ENCODE assay signal across 24 cellular contexts in genomic region chr10:52477305-52477704, GRCh38.
"Had no signal": no experiment of that assay in that cellular context is flagged by ENCODE, and none has a peak within 500 bp of the region (broad histone marks: within the 10 kb centered on the region; RNA-seq: fewer than 3 reads in every experiment).

No MANE protein-coding gene starts in this region.

- ATAC-seq: activated naive CD4-positive, alpha-beta T cell treated with anti-CD3 and anti-CD28 coated beads, Interleukin-2, amount 50 U/mL, for 72 hours; activated naive CD8-positive, alpha-beta T cell treated with anti-CD3 and anti-CD28 coated beads, Interleukin-2, amount 50 U/mL, for 24 hours; activated T-cell treated with anti-CD3 and anti-CD28 coated beads, Interleukin-2, amount 50 U/mL, for 4 hours; Right ventricle myocardium inferior; T-cell had no signal

- H3K36me3 ChIP-seq: MG63 had no signal

- H3K4me3 ChIP-seq: MG63, SK-N-MC had no signal

- DNase-seq: activated B cell treated with CpG ODN at 0.5 μM for 24 hours; activated CD4-positive, alpha-beta memory T cell treated with anti-CD3 and anti-CD28 coated beads for 36 hours; activated CD4-positive, alpha-beta T cell treated with anti-CD3 and anti-CD28 coated beads for 1 hour; activated CD4-positive, alpha-beta T cell treated with anti-CD3 and anti-CD28 coated beads, Interleukin-2, amount 10 ng/mL, durations not matched to agents 7 days and 5 days; activated CD8-positive, alpha-beta memory T cell treated with anti-CD3 and anti-CD28 coated beads for 24 hours; activated effector memory CD4-positive, alpha-beta T cell treated with anti-CD3 and anti-CD28 coated beads, Interleukin-2, amount 50 U/mL, for 16 hours; activated naive CD4-positive, alpha-beta T cell treated with Interleukin-2 at 50 U/mL for 16 hours; activated naive CD8-positive, alpha-beta T cell treated with anti-CD3 and anti-CD28 coated beads, Interleukin-2, amount 50 U/mL, for 24 hours; activated T-cell treated with anti-CD3 and anti-CD28 coated beads, Interleukin-2, amount 50 U/mL, for 4 hours; amniotic stem cell; MG63; NCI-H1105; NCI-H1436; NCI-H187; NCI-H2081 treated with DMSO at 0.1 percent for 48 hours; NCI-H446; NCI-H524; RPMI8226; T-cell; T-helper 2 cell; T1000 had no signal

- H3K9me3 ChIP-seq: MG63 had no signal

- H3K27ac ChIP-seq: SK-N-MC had no signal
